1 cellular context compared by ENCODE assay signal in genomic region chr17:27218041-27218440, GRCh38.
TF ChIP-seq lines count a peak whose summit lies in the region.

No MANE protein-coding gene starts in this region.

TF ChIP-seq in K562, 482 proteins besides CTCF, POLR2A, EP300 and RAD21 (continued from another document):
- TF ChIP-seq PRDM10 (IDR thresholded peaks at IDR 0.05; ENCODE audit: partially characterized antibody): peak; percentile 35
